In genomic region chr5:133643365-133643764, GRCh38 we compare ENCODE assay signal across 24 cellular contexts. TPM values are rescaled to one million over a fixed set of nuclear protein-coding genes. Genes with fewer than 3 reads are reported as not detected.
"Had no signal": no experiment of that assay in that cellular context is flagged by ENCODE, and none has a peak within 500 bp of the region (broad histone marks: within the 10 kb centered on the region; RNA-seq: fewer than 3 reads in every experiment).

No MANE protein-coding gene starts in this region.

- H3K27me3 ChIP-seq: breast epithelium had no signal

- DNase-seq: activated CD4-positive, alpha-beta T cell treated with anti-CD3 and anti-CD28 coated beads for 36 hours; activated CD8-positive, alpha-beta memory T cell treated with anti-CD3 and anti-CD28 coated beads, Interleukin-2, amount 50 U/mL, for 48 hours; activated CD8-positive, alpha-beta T cell treated with anti-CD3 and anti-CD28 coated beads, Interleukin-2, amount 10 ng/mL, durations not matched to agents 7 days and 5 days; activated T-cell treated with anti-CD3 and anti-CD28 coated beads, Interleukin-2, amount 50 U/mL, for 1 hour; aorta; caudate nucleus; Kasumi-1; KBM-7; NCI-H1048; NCI-H1417; NCI-H2081; NCI-H2227 treated with DMSO at 0.1 percent for 48 hours; NCI-H446 treated with DMSO at 0.1 percent for 48 hours; NCI-H524 treated with DMSO at 0.1 percent for 48 hours; NCI-H774; NK-92 treated with Interleukin-12 subunit alpha and Interleukin-12 subunit beta, amount 100 ng/mL, for 24 hours; OCI-M1; RPMI8226; SK-N-SH; T-helper 1 cell had no signal

- H3K36me3 ChIP-seq: breast epithelium had no signal

- H3K4me3 ChIP-seq: breast epithelium had no signal

- H3K9me3 ChIP-seq: breast epithelium, SK-N-SH had no signal

- H3K27ac ChIP-seq: breast epithelium, VCaP had no signal

- H3K4me1 ChIP-seq: breast epithelium had no signal

RNA-seq across cellular contexts. Expression of gene FSTL4, which starts 31.0 kb away (rescaled TPM):
- total RNA-seq: activated CD4-positive, alpha-beta T cell treated with anti-CD3 and anti-CD28 coated beads for 36 hours; activated CD8-positive, alpha-beta T cell treated with anti-CD3 and anti-CD28 coated beads, Interleukin-2, amount 10 ng/mL, durations not matched to agents 7 days and 5 days; Right ventricle myocardium inferior; T-helper 2 cell treated with Interferon-gamma antibody and Interleukin-4, amounts not matched to agents 100 ng/mL and 5 ng/mL, for 36 hours had no signal
